In genomic region chr19:14114854-14115253, GRCh38 we compare ENCODE assay signal across 7 cellular contexts. TPM values are rescaled to one million over a fixed set of nuclear protein-coding genes. Genes with fewer than 3 reads are reported as not detected.
DNase-seq lines count a peak whose midpoint lies in the region; ATAC-seq, FAIRE-seq and TF ChIP-seq lines count a peak whose summit lies in the region.

No MANE protein-coding gene starts in this region.

- peaks cover 37 to 69% of the 10 kb centered on the region in 2 donors for H3K4me1 ChIP-seq in left lung

- H3K36me3 ChIP-seq in left lung, result peaks cover 0 to 3% of the 10 kb centered on the region in 2 donors

- peak; percentile 70 for FAIRE-seq in GM19239 (lab: Jason Lieb, UNC)

- ATAC-seq in left lung (no peak), HG03565 (IDR thresholded peaks at IDR 0.05; ENCODE audit: unreplicated experiment) (no peak), HG02610 (IDR thresholded peaks at IDR 0.05; ENCODE audit: unreplicated experiment) (no peak)
- no peak for ATAC-seq in stimulated activated naive CD8-positive, alpha-beta T cell treated with anti-CD3 and anti-CD28 coated beads, Interleukin-15, Interleukin-2, amounts not matched to agents 100 U/mL and 50 U/mL, for 24 hours

- H3K4me3 ChIP-seq in left lung, result peak overlapping the region in 1 of 2 donors; percentile 87

- intact Hi-C loops in left lung (cut with DNase I), result no loop called here

- in situ Hi-C loops in SK-MEL-5 (cut with HindIII; ENCODE audit: low pct_unique_long_range_greater_than_20kb, low sequenced_read_pairs), result no loop called here

- TF ChIP-seq CTCF in left lung (IDR thresholded peaks at IDR 0.05), result peak; percentile 27 to 75

- H3K9me3 ChIP-seq in left lung, result no peaks in the 10 kb centered on the region

- DNase-seq in GM19239 (ENCODE audit: insufficient read length, low spot score) (no peak), SK-MEL-5 (ENCODE audit: low read depth, low spot score) (peak; percentile 62), astrocyte of the hippocampus (ENCODE audit: low read depth, low spot score) (peak; percentile 39), left lung (peak; percentile 56 to 88)
- DNase-seq in stimulated activated naive CD8-positive, alpha-beta T cell treated with anti-CD3 and anti-CD28 coated beads, Interleukin-15, Interleukin-2, amounts not matched to agents 100 U/mL and 50 U/mL, for 24 hours, result peak; percentile 75

- peak overlapping the region; percentile 17 to 88 for H3K27ac ChIP-seq in left lung

- no peaks in the 10 kb centered on the region for H3K27me3 ChIP-seq in left lung

RNA-seq across cellular contexts. Expression of gene PRKACA, which starts 2.7 kb away (rescaled TPM):
- 15.3 and 19.7 TPM in 2 replicates for total RNA-seq in SK-MEL-5 (2014; rRNA removed; shearing (Covaris generic))
- polyA plus RNA-seq in SK-MEL-5 (2015; cell fraction: cytosol; rRNA removed), result 74.2 and 76.6 TPM in 2 replicates
- 12.4 and 21.6 TPM in 2 replicates for polyA plus RNA-seq in SK-MEL-5 (2015; cell fraction: nucleus; rRNA removed)
- total RNA-seq in left lung, result 100 to 1,000 TPM in 1 of 2 donors, 10 to 100 TPM in 1; 81.5 to 118 TPM

RNA-seq across cellular contexts. Expression of gene ASF1B, which starts 21.5 kb away (rescaled TPM):
- total RNA-seq in SK-MEL-5 (2014; rRNA removed; shearing (Covaris generic)), result 16.6 TPM in 2 replicates
- 22.5 and 24.1 TPM in 2 replicates for polyA plus RNA-seq in SK-MEL-5 (2015; cell fraction: cytosol; rRNA removed)
- 4.2 and 6.0 TPM in 2 replicates for polyA plus RNA-seq in SK-MEL-5 (2015; cell fraction: nucleus; rRNA removed)
- total RNA-seq in left lung, result 10 to 100 TPM; 10.5 to 11.4 TPM

RNA-seq across cellular contexts. Expression of gene SAMD1, which starts 24.3 kb away (rescaled TPM):
- total RNA-seq in SK-MEL-5 (2014; rRNA removed; shearing (Covaris generic)), result 17.2 and 25.9 TPM in 2 replicates
- 36.2 and 38.0 TPM in 2 replicates for polyA plus RNA-seq in SK-MEL-5 (2015; cell fraction: cytosol; rRNA removed)
- 7.6 and 25.9 TPM in 2 replicates for polyA plus RNA-seq in SK-MEL-5 (2015; cell fraction: nucleus; rRNA removed)
- 10 to 100 TPM; 40.4 to 56.9 TPM for total RNA-seq in left lung

RNA-seq across cellular contexts. Expression of gene C19orf67, which starts 29.3 kb away (rescaled TPM):
- not detected in 2 replicates for total RNA-seq in SK-MEL-5 (2014; rRNA removed; shearing (Covaris generic))
- polyA plus RNA-seq in SK-MEL-5 (2015; cell fraction: cytosol; rRNA removed), result not detected in 2 replicates
- polyA plus RNA-seq in SK-MEL-5 (2015; cell fraction: nucleus; rRNA removed), result not detected in 2 replicates
- total RNA-seq in left lung, result not detected

RNA-seq across cellular contexts. Expression of gene MISP3, which starts 42.3 kb away (rescaled TPM):
- 0.53 and 0.77 TPM in 2 replicates for total RNA-seq in SK-MEL-5 (2014; rRNA removed; shearing (Covaris generic))
- polyA plus RNA-seq in SK-MEL-5 (2015; cell fraction: cytosol; rRNA removed), result 0.79 and 1.3 TPM in 2 replicates
- 3.6 and 4.6 TPM in 2 replicates for polyA plus RNA-seq in SK-MEL-5 (2015; cell fraction: nucleus; rRNA removed)
- total RNA-seq in left lung, result 10 to 100 TPM in 1 of 2 donors, 1 to 10 TPM in 1; 6.3 to 10.8 TPM
